ENCODE assay signal across 21 cellular contexts in the genomic region with DNA sequence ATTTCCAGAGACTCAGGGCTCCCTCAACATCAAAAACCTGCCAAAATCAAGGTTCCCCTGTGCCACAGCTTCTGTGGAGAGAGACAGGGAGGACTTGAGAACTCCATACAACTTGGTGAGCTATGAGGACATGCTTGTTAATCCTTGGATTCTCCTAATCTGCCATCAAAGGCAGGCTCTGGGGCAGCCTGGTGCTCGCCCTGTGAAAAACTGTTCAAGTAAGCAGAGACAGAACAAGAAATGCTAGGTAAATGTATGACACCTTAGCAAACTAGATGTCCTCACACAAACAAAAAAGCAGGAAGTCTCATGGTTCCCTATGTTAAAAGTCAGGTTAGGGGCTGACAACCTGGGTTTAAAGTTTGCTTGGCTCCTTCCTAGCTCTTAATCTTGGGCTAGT.
A peak's percentile ranks its signal among the peaks of the same experiment; 100 is the strongest.
DNase-seq lines count a peak whose midpoint lies in the region; ATAC-seq, FAIRE-seq and TF ChIP-seq lines count a peak whose summit lies in the region.
"Had no signal": no experiment of that assay in that cellular context is flagged by ENCODE, and none has a peak within 500 bp of the region (broad histone marks: within the 10 kb centered on the region; RNA-seq: fewer than 3 reads in every experiment).

No MANE protein-coding gene starts in this region.

- no peak overlapping the region for H3K4me3 ChIP-seq in CD8-positive, alpha-beta memory T cell (ENCODE audit: low read length)
- H3K4me3 ChIP-seq in GM23338 = no peak overlapping the region
- no peak overlapping the region for H3K4me3 ChIP-seq in suprapubic skin
- H3K4me3 ChIP-seq in Caco-2 (ENCODE audit: low read depth, low read length) = no peak overlapping the region
- H3K4me3 ChIP-seq: BLaER1 treated with 17β-estradiol and CSF1 and Interleukin-3, amounts not matched to agents 10 nM and 100 nM had no signal

- TF ChIP-seq EP300 in suprapubic skin (IDR thresholded peaks at IDR 0.05) = no peak

- H3K9me3 ChIP-seq in CD8-positive, alpha-beta memory T cell (ENCODE audit: low read length) = no peaks in the 10 kb centered on the region
- no peaks in the 10 kb centered on the region for H3K9me3 ChIP-seq in suprapubic skin
- no peaks in the 10 kb centered on the region for H3K9me3 ChIP-seq in Caco-2
- H3K9me3 ChIP-seq: BLaER1 treated with 17β-estradiol and CSF1 and Interleukin-3, amounts not matched to agents 10 nM and 100 nM had no signal

- H3K79me2 ChIP-seq in GM23338 (replicated peaks; ENCODE audit: insufficient read depth) = no peaks in the 10 kb centered on the region

- H2AFZ ChIP-seq in GM23338 = no peak overlapping the region

- POLR2A ChIA-PET in CD8-positive, alpha-beta memory T cell (lab: Charles Lee) = no interaction called here
- POLR2A ChIA-PET in WTC11 (lab: Charles Lee) (interaction anchor here (1.1 kb wide), 1 partner anchor 11 kb away, joined by 3 read pairs; no protein-coding TSS in a partner anchor), Caco-2 (lab: Charles Lee) (no interaction called here)

- no peak overlapping the region for H3K27ac Mint-ChIP-seq in CD8-positive, alpha-beta memory T cell
- no peak overlapping the region for H3K27ac Mint-ChIP-seq in GM23338
- 0 out of 2 replicates have a peak overlapping the region, but pooled peaks have one; percentile 15 for H3K27ac Mint-ChIP-seq in WTC11
- H3K27ac Mint-ChIP-seq in mesothelial cell of epicardium = peak overlapping the region; percentile 52
- H3K27ac Mint-ChIP-seq in Caco-2 (ENCODE audit: unreplicated experiment) = no peak overlapping the region
- H3K27ac Mint-ChIP-seq: CD4-positive, CD25-positive, alpha-beta regulatory T cell; HFFc6 had no signal

- CTCF ChIA-PET in CD8-positive, alpha-beta memory T cell (lab: Charles Lee) = no interaction called here
- CTCF ChIA-PET in WTC11 (lab: Charles Lee) (no interaction called here), Caco-2 (lab: Charles Lee) (no interaction called here)

- intact Hi-C loops in Caco-2 (cut with micrococcal nuclease; ENCODE audit: unreplicated experiment) = no loop called here

- peaks cover 0 to 23% (median 4%) of the 10 kb centered on the region in 3 donors for H3K4me1 Mint-ChIP-seq in CD8-positive, alpha-beta memory T cell
- H3K4me1 Mint-ChIP-seq in GM23338 = peaks cover 10% of the 10 kb centered on the region; the same call in 2 of the 3 replicates
- H3K4me1 Mint-ChIP-seq in WTC11 = peaks cover 12% of the 10 kb centered on the region
- H3K4me1 Mint-ChIP-seq in mesothelial cell of epicardium = peaks cover 57% of the 10 kb centered on the region
- H3K4me1 Mint-ChIP-seq in activated T-cell treated with anti-CD3 and anti-CD28 coated beads, Interleukin-2, amount 50 U/mL, for 4 hours (ENCODE audit: low read depth) = peaks cover 19% of the 10 kb centered on the region
- H3K4me1 Mint-ChIP-seq in Caco-2 (ENCODE audit: low read depth, unreplicated experiment) = peaks cover 29% of the 10 kb centered on the region

- H3F3A ChIP-seq in GM23338 (replicated peaks; ENCODE audit: low read depth) = no peaks in the 10 kb centered on the region

- H4K20me1 ChIP-seq in GM23338 (replicated peaks; ENCODE audit: insufficient read depth) = no peaks in the 10 kb centered on the region
- H4K20me1 ChIP-seq: BLaER1 treated with 17β-estradiol and CSF1 and Interleukin-3, amounts not matched to agents 10 nM and 100 nM had no signal

- no peaks in the 10 kb centered on the region for H3K27me3 Mint-ChIP-seq in CD8-positive, alpha-beta memory T cell
- H3K27me3 Mint-ChIP-seq in GM23338 (ENCODE audit: insufficient read depth, low read depth, poor library complexity) (no peaks in the 10 kb centered on the region), WTC11 (ENCODE audit: low read depth) (no peaks in the 10 kb centered on the region), mesothelial cell of epicardium (ENCODE audit: low read depth) (no peaks in the 10 kb centered on the region), Caco-2 (ENCODE audit: insufficient read depth, unreplicated experiment) (no peaks in the 10 kb centered on the region)
- H3K27me3 Mint-ChIP-seq in activated T-cell treated with anti-CD3 and anti-CD28 coated beads, Interleukin-2, amount 50 U/mL, for 4 hours (ENCODE audit: low read depth) = no peaks in the 10 kb centered on the region
- H3K27me3 Mint-ChIP-seq: CD4-positive, CD25-positive, alpha-beta regulatory T cell had no signal

- H3K36me3 Mint-ChIP-seq in CD8-positive, alpha-beta memory T cell = peaks cover 0 to 3% (median 0%) of the 10 kb centered on the region in 3 donors
- H3K36me3 Mint-ChIP-seq in GM23338 (ENCODE audit: low read depth) (no peaks in the 10 kb centered on the region), WTC11 (no peaks in the 10 kb centered on the region), mesothelial cell of epicardium (no peaks in the 10 kb centered on the region), Caco-2 (ENCODE audit: insufficient read depth, unreplicated experiment) (no peaks in the 10 kb centered on the region)
- peaks cover 4% of the 10 kb centered on the region for H3K36me3 Mint-ChIP-seq in activated T-cell treated with anti-CD3 and anti-CD28 coated beads, Interleukin-2, amount 50 U/mL, for 4 hours (ENCODE audit: insufficient read depth)
- H3K36me3 Mint-ChIP-seq: CD4-positive, CD25-positive, alpha-beta regulatory T cell had no signal

- no peaks in the 10 kb centered on the region for H3K27me3 ChIP-seq in CD8-positive, alpha-beta memory T cell (ENCODE audit: insufficient read depth, low read length, poor library complexity, severe bottlenecking)
- H3K27me3 ChIP-seq in GM23338 (ENCODE audit: insufficient read depth) = no peaks in the 10 kb centered on the region
- no peaks in the 10 kb centered on the region for H3K27me3 ChIP-seq in suprapubic skin
- H3K27me3 ChIP-seq in Caco-2 (replicated peaks; ENCODE audit: control insufficient read depth, insufficient read depth, low read length) = no peaks in the 10 kb centered on the region
- H3K27me3 ChIP-seq: BLaER1 treated with 17β-estradiol and CSF1 and Interleukin-3, amounts not matched to agents 10 nM and 100 nM had no signal

- no peak for ATAC-seq in GM23338
- ATAC-seq in WTC11 = no peak
- ATAC-seq in activated T-cell treated with anti-CD3 and anti-CD28 coated beads, Interleukin-2, amount 50 U/mL, for 4 hours = no peak

- no peaks in the 10 kb centered on the region; the same call in none of the 2 replicates for H3K9me2 ChIP-seq in GM23338 (ENCODE audit: insufficient read depth)

- no peaks in the 10 kb centered on the region for H3K4me1 ChIP-seq in CD8-positive, alpha-beta memory T cell (ENCODE audit: insufficient read depth, low read length)
- H3K4me1 ChIP-seq in GM23338 (ENCODE audit: insufficient read depth) = peaks cover 11% of the 10 kb centered on the region; the same call in 1 of the 2 replicates
- peaks cover 17% of the 10 kb centered on the region for H3K4me1 ChIP-seq in suprapubic skin
- peaks cover 16% of the 10 kb centered on the region for H3K4me1 ChIP-seq in Caco-2

- BruUV-seq in Caco-2 (replicated peaks; lab: Mats Ljungman, UMichigan) = no TSS peak

- H3K9me3 Mint-ChIP-seq in CD8-positive, alpha-beta memory T cell = peaks cover 0 to 2% (median 0%) of the 10 kb centered on the region in 5 donors
- H3K9me3 Mint-ChIP-seq in GM23338 (no peaks in the 10 kb centered on the region), WTC11 (no peaks in the 10 kb centered on the region), mesothelial cell of epicardium (no peaks in the 10 kb centered on the region), Caco-2 (ENCODE audit: unreplicated experiment) (no peaks in the 10 kb centered on the region)
- no peaks in the 10 kb centered on the region for H3K9me3 Mint-ChIP-seq in activated T-cell treated with anti-CD3 and anti-CD28 coated beads, Interleukin-2, amount 50 U/mL, for 4 hours
- H3K9me3 Mint-ChIP-seq: HFFc6 had no signal

- no peak overlapping the region for H3K4me2 ChIP-seq in GM23338
- H3K4me2 ChIP-seq: BLaER1 treated with 17β-estradiol and CSF1 and Interleukin-3, amounts not matched to agents 10 nM and 100 nM had no signal

- H3K36me3 ChIP-seq in CD8-positive, alpha-beta memory T cell (ENCODE audit: insufficient read depth, low read length) = no peaks in the 10 kb centered on the region
- no peaks in the 10 kb centered on the region for H3K36me3 ChIP-seq in GM23338 (ENCODE audit: insufficient read depth)
- no peaks in the 10 kb centered on the region for H3K36me3 ChIP-seq in suprapubic skin
- H3K36me3 ChIP-seq in Caco-2 (ENCODE audit: control insufficient read depth, insufficient read depth, low read length) = no peaks in the 10 kb centered on the region
- H3K36me3 ChIP-seq: BLaER1 treated with 17β-estradiol and CSF1 and Interleukin-3, amounts not matched to agents 10 nM and 100 nM had no signal

- no peak for DNase-seq in CD8-positive, alpha-beta memory T cell
- DNase-seq in GM23338 (ENCODE audit: low spot score) = no peak
- no peak for DNase-seq in WTC11 (ENCODE audit: low spot score)
- no peak for DNase-seq in mesothelial cell of epicardium (ENCODE audit: low spot score in 2 of 2, unreplicated experiment in 2 of 2)
- no peak for DNase-seq in activated T-cell treated with anti-CD3 and anti-CD28 coated beads, Interleukin-2, amount 50 U/mL, for 4 hours
- DNase-seq in frontal cortex (ENCODE audit: low spot score in 2 of 2) = no peak
- no peak for DNase-seq in suprapubic skin (ENCODE audit: low spot score in 2 of 2)
- no peak for DNase-seq in Caco-2
- DNase-seq: 8988T; ACHN; CD4-positive, CD25-positive, alpha-beta regulatory T cell; DMS153; DMS79 treated with DMSO at 0.1 percent for 48 hours; HCEC 1CT; HFFc6; KBM-7 had no signal

- no peak for TF ChIP-seq POLR2A in suprapubic skin (IDR thresholded peaks at IDR 0.05)

- 100% methylated on average over 1 of the region's 1 CpG for WGBS in suprapubic skin

- H3K4me3 Mint-ChIP-seq in CD8-positive, alpha-beta memory T cell = no peak overlapping the region
- H3K4me3 Mint-ChIP-seq in GM23338 = no peak overlapping the region
- no peak overlapping the region for H3K4me3 Mint-ChIP-seq in WTC11
- no peak overlapping the region for H3K4me3 Mint-ChIP-seq in mesothelial cell of epicardium
- H3K4me3 Mint-ChIP-seq in activated T-cell treated with anti-CD3 and anti-CD28 coated beads, Interleukin-2, amount 50 U/mL, for 4 hours = no peak overlapping the region
- H3K4me3 Mint-ChIP-seq in Caco-2 (ENCODE audit: unreplicated experiment) = no peak overlapping the region
- H3K4me3 Mint-ChIP-seq: CD4-positive, CD25-positive, alpha-beta regulatory T cell; HFFc6 had no signal

- no peak for FAIRE-seq in frontal cortex (lab: Jason Lieb, UNC)
- FAIRE-seq: D721Med, GM18507, H1, HTR-8/SVneo had no signal

- TF ChIP-seq CTCF in GM23338 (conservative IDR thresholded peaks at IDR 0.05; ENCODE audit: low read depth in 2 of 2) = no peak
- no peak for TF ChIP-seq CTCF in WTC11 (IDR thresholded peaks at IDR 0.05)
- TF ChIP-seq CTCF in mesothelial cell of epicardium (IDR thresholded peaks at IDR 0.05; ENCODE audit: unreplicated experiment) = no peak
- TF ChIP-seq CTCF in suprapubic skin (IDR thresholded peaks at IDR 0.05) = no peak
- TF ChIP-seq CTCF in Caco-2 (IDR thresholded peaks at IDR 0.05; ENCODE audit: insufficient read depth in 1 of 2, low read depth in 1 of 2, low read length in 1 of 2, severe bottlenecking in 1 of 2, unreplicated experiment in 1 of 2) = no peak

- H3K27ac ChIP-seq in CD8-positive, alpha-beta memory T cell (ENCODE audit: low read depth, low read length) = peak overlapping the region; percentile 6
- H3K27ac ChIP-seq in GM23338 (ENCODE audit: low read depth) (0 out of 2 replicates have a peak overlapping the region, but pooled peaks have one; percentile 40), suprapubic skin (no peak overlapping the region)
- H3K27ac ChIP-seq: BLaER1 treated with 17β-estradiol and CSF1 and Interleukin-3, amounts not matched to agents 10 nM and 100 nM had no signal

Comparison
In these comparisons a context has a peak if more than half of its experiments do, and no peak if none do; other contexts are left out.
1. H3K27ac Mint-ChIP-seq: peak in WTC11 (single experiment) and mesothelial cell of epicardium (single experiment); none in CD8-positive, alpha-beta memory T cell (0 of 8), GM23338 (single experiment) and Caco-2 (single experiment).